In genomic region chr9:35161713-35162604, GRCh38 we compare ENCODE assay signal across 1 cellular context.
A peak's percentile ranks its signal among the peaks of the same experiment; 100 is the strongest.
TF ChIP-seq lines count a peak whose summit lies in the region.

UNC13B (plus strand) TSS chr9:35162009; CDS start chr9:35162284, 275 bp downstream.

TF ChIP-seq in HepG2, 621 proteins besides CTCF, POLR2A, EP300 and RAD21 (continued from another document and continues in another):
- TF ChIP-seq SNAPC4 (CRISPR knock-in tag; IDR thresholded peaks at IDR 0.05) (0 out of 2 replicates have a peak, but pooled peaks have one; percentile 82), EEA1 (CRISPR knock-in tag; IDR thresholded peaks at IDR 0.05; ENCODE audit: borderline replicate concordance) (peak; percentile 81; the same call in 1 of the 2 replicates), MTERF4 (CRISPR knock-in tag; IDR thresholded peaks at IDR 0.05) (peak; percentile 91; the same call in 1 of the 2 replicates), ZNF543 (CRISPR knock-in tag; IDR thresholded peaks at IDR 0.05) (0 out of 2 replicates have a peak, but pooled peaks have one; percentile 44), MXD3 (CRISPR knock-in tag; IDR thresholded peaks at IDR 0.05) (peak; percentile 86), CBFB (CRISPR knock-in tag; IDR thresholded peaks at IDR 0.05) (0 out of 2 replicates have a peak, but pooled peaks have one; percentile 31), ZFP36 (IDR thresholded peaks at IDR 0.05; ENCODE audit: borderline replicate concordance, low read depth, low read length, partially characterized antibody) (no peak), NAIF1 (CRISPR knock-in tag; IDR thresholded peaks at IDR 0.05; ENCODE audit: borderline replicate concordance) (peak; percentile 66; the same call in 1 of the 2 replicates), ZNF780A (CRISPR knock-in tag; IDR thresholded peaks at IDR 0.05) (0 out of 2 replicates have a peak, but pooled peaks have one; percentile 10), ZNF616 (CRISPR knock-in tag; IDR thresholded peaks at IDR 0.05; ENCODE audit: low read depth) (peak; percentile 59; the same call in 1 of the 2 replicates), HOMEZ (CRISPR knock-in tag; IDR thresholded peaks at IDR 0.05; ENCODE audit: low read depth) (no peak; the same call in 1 of the 2 replicates), RORA (CRISPR knock-in tag; IDR thresholded peaks at IDR 0.05) (no peak), THRA (CRISPR knock-in tag; IDR thresholded peaks at IDR 0.05; ENCODE audit: borderline replicate concordance) (peak; percentile 54; the same call in 1 of the 2 replicates), SRY (CRISPR knock-in tag; IDR thresholded peaks at IDR 0.05) (peak; percentile 92), AHR (CRISPR knock-in tag; IDR thresholded peaks at IDR 0.05) (peak; percentile 23), GPBP1L1 (CRISPR knock-in tag; IDR thresholded peaks at IDR 0.05) (no peak), ATRX (CRISPR knock-in tag; IDR thresholded peaks at IDR 0.05; ENCODE audit: borderline replicate concordance) (no peak), MAFF (IDR thresholded peaks at IDR 0.05; ENCODE audit: low read depth, low read length) (no peak), SIX4 (CRISPR knock-in tag; IDR thresholded peaks at IDR 0.05) (no peak; the same call in 1 of the 2 replicates), TP53 (CRISPR knock-in tag; conservative IDR thresholded peaks at IDR 0.05) (0 out of 2 replicates have a peak, but pooled peaks have one; percentile 54), ZSCAN20 (CRISPR knock-in tag; IDR thresholded peaks at IDR 0.05; ENCODE audit: borderline replicate concordance) (0 out of 2 replicates have a peak, but pooled peaks have one; percentile 46), ZNF709 (CRISPR knock-in tag; IDR thresholded peaks at IDR 0.05) (peak; percentile 84; the same call in 1 of the 2 replicates), ZNF749 (CRISPR knock-in tag; IDR thresholded peaks at IDR 0.05; ENCODE audit: borderline replicate concordance) (peak; percentile 37; the same call in 1 of the 2 replicates), KDM1A (CRISPR knock-in tag; IDR thresholded peaks at IDR 0.05) (no peak), NFRKB (IDR thresholded peaks at IDR 0.05) (0 out of 2 replicates have a peak, but pooled peaks have one; percentile 40), ZNF143 (CRISPR knock-in tag; IDR thresholded peaks at IDR 0.05) (peak; percentile 79), ZFP36L2 (CRISPR knock-in tag; IDR thresholded peaks at IDR 0.05) (no peak), CAMTA2 (CRISPR knock-in tag; IDR thresholded peaks at IDR 0.05; ENCODE audit: borderline replicate concordance) (peak; percentile 63; the same call in 1 of the 2 replicates), ZMYM4 (CRISPR knock-in tag; IDR thresholded peaks at IDR 0.05) (peak; percentile 92), TOPORS (CRISPR knock-in tag; IDR thresholded peaks at IDR 0.05) (no peak), SMAD1 (CRISPR knock-in tag; IDR thresholded peaks at IDR 0.05; ENCODE audit: borderline replicate concordance, low read depth) (no peak), ZBTB7B (CRISPR knock-in tag; IDR thresholded peaks at IDR 0.05) (0 out of 2 replicates have a peak, but pooled peaks have one; percentile 1), SIX1 (CRISPR knock-in tag; IDR thresholded peaks at IDR 0.05; ENCODE audit: borderline replicate concordance) (no peak), SETDB1 (CRISPR knock-in tag; IDR thresholded peaks at IDR 0.05; ENCODE audit: borderline replicate concordance) (no peak; the same call in 1 of the 2 replicates), ZNF761 (CRISPR knock-in tag; conservative IDR thresholded peaks at IDR 0.05) (0 out of 2 replicates have a peak, but pooled peaks have one; percentile 54), GATAD2A (CRISPR knock-in tag; IDR thresholded peaks at IDR 0.05) (peak; percentile 40), FOXA1 (IDR thresholded peaks at IDR 0.05) (no peak), FOXA1 (CRISPR knock-in tag; IDR thresholded peaks at IDR 0.05) (0 out of 2 replicates have a peak, but pooled peaks have one; percentile 27)
- TF ChIP-seq, protein P1, sequence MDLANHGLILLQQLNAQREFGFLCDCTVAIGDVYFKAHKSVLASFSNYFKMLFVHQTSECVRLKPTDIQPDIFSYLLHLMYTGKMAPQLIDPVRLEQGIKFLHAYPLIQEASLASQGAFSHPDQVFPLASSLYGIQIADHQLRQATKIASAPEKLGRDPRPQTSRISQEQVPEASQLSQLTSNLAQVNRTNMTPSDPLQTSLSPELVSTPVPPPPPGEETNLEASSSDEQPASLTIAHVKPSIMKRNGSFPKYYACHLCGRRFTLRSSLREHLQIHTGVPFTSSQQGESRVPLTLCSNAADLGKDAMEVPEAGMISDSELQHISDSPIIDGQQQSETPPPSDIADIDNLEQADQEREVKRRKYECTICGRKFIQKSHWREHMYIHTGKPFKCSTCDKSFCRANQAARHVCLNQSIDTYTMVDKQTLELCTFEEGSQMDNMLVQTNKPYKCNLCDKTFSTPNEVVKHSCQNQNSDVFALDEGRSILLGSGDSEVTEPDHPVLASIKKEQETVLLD (CRISPR knock-in tag; IDR thresholded peaks at IDR 0.05; ENCODE audit: low read depth): peak; percentile 1; the same call in 1 of the 2 replicates
- TF ChIP-seq, protein P2, sequence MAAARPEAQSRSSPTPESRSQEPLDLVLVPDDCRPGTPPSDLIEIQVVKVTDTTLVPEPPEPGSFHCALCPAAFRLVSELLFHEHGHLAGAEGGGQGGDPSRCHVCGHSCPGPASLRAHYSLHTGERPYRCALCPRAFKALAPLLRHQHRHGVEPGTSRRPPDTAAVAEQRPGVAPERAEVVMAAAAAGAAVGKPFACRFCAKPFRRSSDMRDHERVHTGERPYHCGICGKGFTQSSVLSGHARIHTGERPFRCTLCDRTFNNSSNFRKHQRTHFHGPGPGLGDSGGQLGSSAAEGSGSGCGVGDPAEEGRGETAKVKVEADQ (CRISPR knock-in tag; IDR thresholded peaks at IDR 0.05; ENCODE audit: borderline replicate concordance): 0 out of 2 replicates have a peak, but pooled peaks have one; percentile 60
- TF ChIP-seq, protein P3, sequence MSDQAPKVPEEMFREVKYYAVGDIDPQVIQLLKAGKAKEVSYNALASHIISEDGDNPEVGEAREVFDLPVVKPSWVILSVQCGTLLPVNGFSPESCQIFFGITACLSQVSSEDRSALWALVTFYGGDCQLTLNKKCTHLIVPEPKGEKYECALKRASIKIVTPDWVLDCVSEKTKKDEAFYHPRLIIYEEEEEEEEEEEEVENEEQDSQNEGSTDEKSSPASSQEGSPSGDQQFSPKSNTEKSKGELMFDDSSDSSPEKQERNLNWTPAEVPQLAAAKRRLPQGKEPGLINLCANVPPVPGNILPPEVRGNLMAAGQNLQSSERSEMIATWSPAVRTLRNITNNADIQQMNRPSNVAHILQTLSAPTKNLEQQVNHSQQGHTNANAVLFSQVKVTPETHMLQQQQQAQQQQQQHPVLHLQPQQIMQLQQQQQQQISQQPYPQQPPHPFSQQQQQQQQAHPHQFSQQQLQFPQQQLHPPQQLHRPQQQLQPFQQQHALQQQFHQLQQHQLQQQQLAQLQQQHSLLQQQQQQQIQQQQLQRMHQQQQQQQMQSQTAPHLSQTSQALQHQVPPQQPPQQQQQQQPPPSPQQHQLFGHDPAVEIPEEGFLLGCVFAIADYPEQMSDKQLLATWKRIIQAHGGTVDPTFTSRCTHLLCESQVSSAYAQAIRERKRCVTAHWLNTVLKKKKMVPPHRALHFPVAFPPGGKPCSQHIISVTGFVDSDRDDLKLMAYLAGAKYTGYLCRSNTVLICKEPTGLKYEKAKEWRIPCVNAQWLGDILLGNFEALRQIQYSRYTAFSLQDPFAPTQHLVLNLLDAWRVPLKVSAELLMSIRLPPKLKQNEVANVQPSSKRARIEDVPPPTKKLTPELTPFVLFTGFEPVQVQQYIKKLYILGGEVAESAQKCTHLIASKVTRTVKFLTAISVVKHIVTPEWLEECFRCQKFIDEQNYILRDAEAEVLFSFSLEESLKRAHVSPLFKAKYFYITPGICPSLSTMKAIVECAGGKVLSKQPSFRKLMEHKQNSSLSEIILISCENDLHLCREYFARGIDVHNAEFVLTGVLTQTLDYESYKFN (CRISPR knock-in tag; conservative IDR thresholded peaks at IDR 0.05): 0 out of 2 replicates have a peak, but pooled peaks have one; percentile 32
- TF ChIP-seq, protein P4, sequence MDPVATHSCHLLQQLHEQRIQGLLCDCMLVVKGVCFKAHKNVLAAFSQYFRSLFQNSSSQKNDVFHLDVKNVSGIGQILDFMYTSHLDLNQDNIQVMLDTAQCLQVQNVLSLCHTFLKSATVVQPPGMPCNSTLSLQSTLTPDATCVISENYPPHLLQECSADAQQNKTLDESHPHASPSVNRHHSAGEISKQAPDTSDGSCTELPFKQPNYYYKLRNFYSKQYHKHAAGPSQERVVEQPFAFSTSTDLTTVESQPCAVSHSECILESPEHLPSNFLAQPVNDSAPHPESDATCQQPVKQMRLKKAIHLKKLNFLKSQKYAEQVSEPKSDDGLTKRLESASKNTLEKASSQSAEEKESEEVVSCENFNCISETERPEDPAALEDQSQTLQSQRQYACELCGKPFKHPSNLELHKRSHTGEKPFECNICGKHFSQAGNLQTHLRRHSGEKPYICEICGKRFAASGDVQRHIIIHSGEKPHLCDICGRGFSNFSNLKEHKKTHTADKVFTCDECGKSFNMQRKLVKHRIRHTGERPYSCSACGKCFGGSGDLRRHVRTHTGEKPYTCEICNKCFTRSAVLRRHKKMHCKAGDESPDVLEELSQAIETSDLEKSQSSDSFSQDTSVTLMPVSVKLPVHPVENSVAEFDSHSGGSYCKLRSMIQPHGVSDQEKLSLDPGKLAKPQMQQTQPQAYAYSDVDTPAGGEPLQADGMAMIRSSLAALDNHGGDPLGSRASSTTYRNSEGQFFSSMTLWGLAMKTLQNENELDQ (CRISPR knock-in tag; IDR thresholded peaks at IDR 0.05; ENCODE audit: borderline replicate concordance): no peak
